8 cellular contexts compared by ENCODE assay signal in the genomic region with DNA sequence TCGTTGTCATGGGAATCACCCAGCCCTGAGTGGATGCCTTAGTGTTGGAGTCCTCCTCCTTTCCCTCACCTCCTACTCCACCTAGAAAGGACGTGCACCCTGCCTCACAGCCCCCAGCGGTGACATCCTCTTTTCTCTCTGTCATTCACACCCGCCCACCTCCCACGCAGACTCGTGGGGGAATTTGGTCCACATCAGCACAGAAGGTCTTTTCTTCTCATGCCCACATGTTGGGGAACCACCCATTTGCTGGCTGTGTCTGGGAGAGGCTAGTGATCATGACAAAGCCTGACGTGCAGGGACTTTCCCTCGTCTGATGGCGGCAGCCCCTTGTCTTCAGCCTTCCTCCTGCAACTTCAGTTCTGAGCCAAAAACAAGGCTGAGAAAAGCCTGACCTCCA.
DNase-seq lines count a peak whose midpoint lies in the region; ATAC-seq, FAIRE-seq and TF ChIP-seq lines count a peak whose summit lies in the region.

No MANE protein-coding gene starts in this region.

- H2BK5ac ChIP-seq in neuronal stem cell (ENCODE audit: low read length), result peak overlapping the region; percentile 18

- CTCF ChIA-PET in HEK293T (lab: Yijun Ruan, JAX), result no interaction called here

- no peaks in the 10 kb centered on the region for H3K9me3 Mint-ChIP-seq in GM23338

- peaks cover 6% of the 10 kb centered on the region for H3K27me3 Mint-ChIP-seq in GM23338 (ENCODE audit: insufficient read depth, low read depth, poor library complexity)

- no peak for FAIRE-seq in H54 (lab: Jason Lieb, UNC)

- no peak overlapping the region for H3K4ac ChIP-seq in neuronal stem cell (ENCODE audit: low read length)

- POLR2A ChIA-PET in HEK293T (lab: Yijun Ruan, JAX), result no interaction called here

- H3F3A ChIP-seq in GM23338 (replicated peaks; ENCODE audit: low read depth), result no peaks in the 10 kb centered on the region

- H3K4me1 Mint-ChIP-seq in GM23338, result peaks cover 8% of the 10 kb centered on the region; the same call in 2 of the 3 replicates

- H3K4me3 ChIP-seq in neuronal stem cell (ENCODE audit: low read length in 2 of 2) (no peak overlapping the region), GM23338 (no peak overlapping the region), foreskin fibroblast (ENCODE audit: low read depth in 1 of 2, low read length in 2 of 2) (no peak overlapping the region)

- no peak overlapping the region for H4K8ac ChIP-seq in neuronal stem cell (ENCODE audit: low read depth, low read length)

- H3K4me3 Mint-ChIP-seq in GM23338, result no peak overlapping the region

- peak overlapping the region; percentile 21 for H3K18ac ChIP-seq in neuronal stem cell (ENCODE audit: low read length)

- H3K4me1 ChIP-seq in neuronal stem cell (ENCODE audit: control insufficient read depth in 2 of 2, insufficient read depth in 1 of 2, low read depth in 1 of 2, low read length in 2 of 2), result no peaks in the 10 kb centered on the region
- H3K4me1 ChIP-seq in GM23338 (ENCODE audit: insufficient read depth), result peaks cover 4% of the 10 kb centered on the region; the same call in 1 of the 2 replicates

- ATAC-seq in GM19025 (IDR thresholded peaks at IDR 0.05; ENCODE audit: low read depth, unreplicated experiment) (peak; percentile 74), HG03064 (IDR thresholded peaks at IDR 0.05; ENCODE audit: low read depth, unreplicated experiment) (peak; percentile 66), GM23338 (no peak)

- H3K27ac Mint-ChIP-seq in GM23338, result no peak overlapping the region

- H3K79me2 ChIP-seq in GM23338 (replicated peaks; ENCODE audit: insufficient read depth), result no peaks in the 10 kb centered on the region

- H3K23ac ChIP-seq in neuronal stem cell (ENCODE audit: low read depth, low read length, poor library complexity), result no peak overlapping the region

- WGBS in neuronal stem cell (ENCODE audit: extremely low coverage in 2 of 2, insufficient read length in 2 of 2, insufficient replicate concordance in 1 of 2), 2 donors, result no CpG with 5 or more reads among the region's 9 CpGs

- H2AK5ac ChIP-seq in neuronal stem cell (ENCODE audit: low read depth, low read length), result no peak overlapping the region

- H2BK120ac ChIP-seq in neuronal stem cell (ENCODE audit: low read depth, low read length), result no peak overlapping the region

- H2BK15ac ChIP-seq in neuronal stem cell (ENCODE audit: low read length), result no peak overlapping the region

- no peaks in the 10 kb centered on the region for H4K20me1 ChIP-seq in GM23338 (replicated peaks; ENCODE audit: insufficient read depth)

- H4K91ac ChIP-seq in neuronal stem cell (ENCODE audit: low read depth, low read length, poor library complexity), result no peak overlapping the region

- H2BK12ac ChIP-seq in neuronal stem cell (ENCODE audit: low read length), result no peak overlapping the region

- H3K9me3 ChIP-seq in neuronal stem cell (replicated peaks in 1 of 2; ENCODE audit: control insufficient read depth in 2 of 2, insufficient read depth in 1 of 2, low read depth in 1 of 2, low read length in 2 of 2), result no peaks in the 10 kb centered on the region

- no peak for TF ChIP-seq POLR2A in H54 (IDR thresholded peaks at IDR 0.05; ENCODE audit: low read depth, low read length)

- H2AFZ ChIP-seq in neuronal stem cell (ENCODE audit: low read length), result no peak overlapping the region
- H2AFZ ChIP-seq in GM23338, result no peak overlapping the region

- no peak for TF ChIP-seq CTCF in GM23338 (conservative IDR thresholded peaks at IDR 0.05; ENCODE audit: low read depth in 2 of 2)
- TF ChIP-seq CTCF in foreskin fibroblast (IDR thresholded peaks at IDR 0.05; ENCODE audit: low read depth, low read length), result no peak

- no peaks in the 10 kb centered on the region for H3K9me2 ChIP-seq in GM23338 (ENCODE audit: insufficient read depth)

- peak overlapping the region; percentile 26 for H3K14ac ChIP-seq in neuronal stem cell (ENCODE audit: low read length)

- H3K36me3 Mint-ChIP-seq in GM23338 (ENCODE audit: low read depth), result no peaks in the 10 kb centered on the region

- H3K27ac ChIP-seq in neuronal stem cell (replicated peaks; ENCODE audit: low read length) (no peak overlapping the region), GM23338 (ENCODE audit: low read depth) (no peak overlapping the region)

- H3K36me3 ChIP-seq in neuronal stem cell (replicated peaks in 1 of 2; ENCODE audit: control insufficient read depth in 2 of 2, insufficient read depth in 2 of 2, low read length in 2 of 2) (no peaks in the 10 kb centered on the region), GM23338 (ENCODE audit: insufficient read depth) (no peaks in the 10 kb centered on the region)

- H3K27me3 ChIP-seq in neuronal stem cell (ENCODE audit: control insufficient read depth in 3 of 3, insufficient read depth in 3 of 3, low read depth in 1 of 3, low read length in 3 of 3) (peaks cover 0 to 8% (median 0%) of the 10 kb centered on the region in 3 experiments), GM23338 (ENCODE audit: insufficient read depth) (no peaks in the 10 kb centered on the region)

- H3K79me1 ChIP-seq in neuronal stem cell (ENCODE audit: low read depth, low read length), result no peaks in the 10 kb centered on the region

- DNase-seq in activated CD8-positive, alpha-beta memory T cell treated with anti-CD3 and anti-CD28 coated beads for 24 hours, result peak; percentile 90
- DNase-seq in neuronal stem cell (ENCODE audit: low spot score) (no peak), GM23338 (ENCODE audit: low spot score) (no peak), foreskin fibroblast (no peak), HEK293T (ENCODE audit: extremely low spot score) (no peak), H54 (ENCODE audit: insufficient read length, low spot score) (no peak)

- H3K9ac ChIP-seq in neuronal stem cell (ENCODE audit: low read depth, low read length, poor library complexity), result no peak overlapping the region

- no peak overlapping the region for H3K4me2 ChIP-seq in neuronal stem cell (ENCODE audit: insufficient read depth, low read length, poor library complexity, severe bottlenecking)
- H3K4me2 ChIP-seq in GM23338, result no peak overlapping the region

TF ChIP-seq in GM23338, 12 proteins besides CTCF, POLR2A, EP300 and RAD21 (continues in another document):
- TF ChIP-seq STAT1 (IDR thresholded peaks at IDR 0.05; ENCODE audit: unreplicated experiment) (no peak), CREB1 (CRISPR knock-in tag; IDR thresholded peaks at IDR 0.05; ENCODE audit: low read depth) (no peak), ZNF114 (CRISPR knock-in tag; IDR thresholded peaks at IDR 0.05) (no peak), EZH2phosphoT487 (IDR thresholded peaks at IDR 0.05; ENCODE audit: unreplicated experiment) (no peak)
- TF ChIP-seq, protein P1, sequence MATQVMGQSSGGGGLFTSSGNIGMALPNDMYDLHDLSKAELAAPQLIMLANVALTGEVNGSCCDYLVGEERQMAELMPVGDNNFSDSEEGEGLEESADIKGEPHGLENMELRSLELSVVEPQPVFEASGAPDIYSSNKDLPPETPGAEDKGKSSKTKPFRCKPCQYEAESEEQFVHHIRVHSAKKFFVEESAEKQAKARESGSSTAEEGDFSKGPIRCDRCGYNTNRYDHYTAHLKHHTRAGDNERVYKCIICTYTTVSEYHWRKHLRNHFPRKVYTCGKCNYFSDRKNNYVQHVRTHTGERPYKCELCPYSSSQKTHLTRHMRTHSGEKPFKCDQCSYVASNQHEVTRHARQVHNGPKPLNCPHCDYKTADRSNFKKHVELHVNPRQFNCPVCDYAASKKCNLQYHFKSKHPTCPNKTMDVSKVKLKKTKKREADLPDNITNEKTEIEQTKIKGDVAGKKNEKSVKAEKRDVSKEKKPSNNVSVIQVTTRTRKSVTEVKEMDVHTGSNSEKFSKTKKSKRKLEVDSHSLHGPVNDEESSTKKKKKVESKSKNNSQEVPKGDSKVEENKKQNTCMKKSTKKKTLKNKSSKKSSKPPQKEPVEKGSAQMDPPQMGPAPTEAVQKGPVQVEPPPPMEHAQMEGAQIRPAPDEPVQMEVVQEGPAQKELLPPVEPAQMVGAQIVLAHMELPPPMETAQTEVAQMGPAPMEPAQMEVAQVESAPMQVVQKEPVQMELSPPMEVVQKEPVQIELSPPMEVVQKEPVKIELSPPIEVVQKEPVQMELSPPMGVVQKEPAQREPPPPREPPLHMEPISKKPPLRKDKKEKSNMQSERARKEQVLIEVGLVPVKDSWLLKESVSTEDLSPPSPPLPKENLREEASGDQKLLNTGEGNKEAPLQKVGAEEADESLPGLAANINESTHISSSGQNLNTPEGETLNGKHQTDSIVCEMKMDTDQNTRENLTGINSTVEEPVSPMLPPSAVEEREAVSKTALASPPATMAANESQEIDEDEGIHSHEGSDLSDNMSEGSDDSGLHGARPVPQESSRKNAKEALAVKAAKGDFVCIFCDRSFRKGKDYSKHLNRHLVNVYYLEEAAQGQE (IDR thresholded peaks at IDR 0.05; ENCODE audit: unreplicated experiment), result no peak

TF ChIP-seq in HEK293T, 16 proteins besides CTCF, POLR2A, EP300 and RAD21:
- no peak for TF ChIP-seq TARDBP (IDR thresholded peaks at IDR 0.05)
- no peak for TF ChIP-seq ARNT (IDR thresholded peaks at IDR 0.05)
- no peak for TF ChIP-seq HDGF (IDR thresholded peaks at IDR 0.05; ENCODE audit: borderline replicate concordance)
- no peak for TF ChIP-seq NFRKB (IDR thresholded peaks at IDR 0.05)
- TF ChIP-seq LEF1 (IDR thresholded peaks at IDR 0.05; ENCODE audit: borderline replicate concordance), result no peak
- no peak for TF ChIP-seq CTBP1 (IDR thresholded peaks at IDR 0.05; ENCODE audit: borderline replicate concordance)
- TF ChIP-seq FOXA1 (IDR thresholded peaks at IDR 0.05), result no peak
- no peak for TF ChIP-seq ZNF384 (IDR thresholded peaks at IDR 0.05)
- TF ChIP-seq SUZ12 (IDR thresholded peaks at IDR 0.05), result no peak
- TF ChIP-seq BHLHE40 (IDR thresholded peaks at IDR 0.05; ENCODE audit: borderline replicate concordance), result no peak
- TF ChIP-seq FOXM1 (IDR thresholded peaks at IDR 0.05; ENCODE audit: borderline replicate concordance), result no peak
- TF ChIP-seq ELF4 (IDR thresholded peaks at IDR 0.05), result no peak
- TF ChIP-seq, protein P2, sequence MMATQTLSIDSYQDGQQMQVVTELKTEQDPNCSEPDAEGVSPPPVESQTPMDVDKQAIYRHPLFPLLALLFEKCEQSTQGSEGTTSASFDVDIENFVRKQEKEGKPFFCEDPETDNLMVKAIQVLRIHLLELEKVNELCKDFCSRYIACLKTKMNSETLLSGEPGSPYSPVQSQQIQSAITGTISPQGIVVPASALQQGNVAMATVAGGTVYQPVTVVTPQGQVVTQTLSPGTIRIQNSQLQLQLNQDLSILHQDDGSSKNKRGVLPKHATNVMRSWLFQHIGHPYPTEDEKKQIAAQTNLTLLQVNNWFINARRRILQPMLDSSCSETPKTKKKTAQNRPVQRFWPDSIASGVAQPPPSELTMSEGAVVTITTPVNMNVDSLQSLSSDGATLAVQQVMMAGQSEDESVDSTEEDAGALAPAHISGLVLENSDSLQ (IDR thresholded peaks at IDR 0.05), result no peak
- TF ChIP-seq FOXK2 (IDR thresholded peaks at IDR 0.05), result no peak
